ENCODE assay signal across 26 cellular contexts in genomic region chr5:145760660-145761059, GRCh38.
"Had no signal": no experiment of that assay in that cellular context is flagged by ENCODE, and none has a peak within 500 bp of the region (broad histone marks: within the 10 kb centered on the region; RNA-seq: fewer than 3 reads in every experiment).

No MANE protein-coding gene starts in this region.

- H3K9ac ChIP-seq: KMS-11 had no signal

- H3K9me3 ChIP-seq: MG63, SJCRH30 had no signal

- H2AFZ ChIP-seq: PC-9 had no signal

- H3K4me3 ChIP-seq: MG63, PC-9, SJCRH30, SK-N-MC had no signal

- DNase-seq: Kasumi-1, MG63, NCI-H1048, NCI-H1105, NCI-H1417 treated with DMSO at 0.1 percent for 48 hours, NCI-H1436 treated with DMSO at 0.1 percent for 48 hours, NCI-H1694 treated with DMSO at 0.1 percent for 48 hours, NCI-H187 treated with DMSO at 0.1 percent for 48 hours, NCI-H2029, NCI-H2081, NCI-H2171 treated with DMSO at 0.1 percent for 48 hours, NCI-H2227 treated with DMSO at 0.1 percent for 48 hours, NCI-H345, NCI-H446, NCI-H510A treated with DMSO at 0.1 percent for 48 hours, NCI-H524 treated with DMSO at 0.1 percent for 48 hours, NCI-H526 treated with DMSO at 0.1 percent for 48 hours, NCI-H774, PC-9, SHP77, SIG-M5, SJCRH30, T-cell had no signal

- H3K36me3 ChIP-seq: MG63, SJCRH30 had no signal

- H3K4me1 ChIP-seq: SJCRH30 had no signal

- H3K27ac ChIP-seq: KMS-11, PC-9, RWPE1, SJCRH30, SK-N-MC had no signal

- H3K27me3 ChIP-seq: MG63, SJCRH30 had no signal

- H3K4me2 ChIP-seq: KMS-11, PC-9 had no signal
